In genomic region chr6:89154131-89154530, GRCh38 we compare ENCODE assay signal across 18 cellular contexts. TPM values are rescaled to one million over a fixed set of nuclear protein-coding genes. Genes with fewer than 3 reads are reported as not detected.
"Had no signal": no experiment of that assay in that cellular context is flagged by ENCODE, and none has a peak within 500 bp of the region (broad histone marks: within the 10 kb centered on the region; RNA-seq: fewer than 3 reads in every experiment).

No MANE protein-coding gene starts in this region.

- ATAC-seq: activated naive CD8-positive, alpha-beta T cell treated with anti-CD3 and anti-CD28 coated beads, Interleukin-2, amount 50 U/mL, for 24 hours; activated T-cell treated with anti-CD3 and anti-CD28 coated beads, Interleukin-2, amount 50 U/mL, for 4 hours; left lobe of liver had no signal

- H3K9me3 ChIP-seq: tibial artery had no signal

- FAIRE-seq: kidney had no signal

- H3K4me3 ChIP-seq: tibial artery had no signal

- DNase-seq: activated CD4-positive, alpha-beta T cell treated with anti-CD3 and anti-CD28 coated beads, Interleukin-2, amount 50 U/mL, for 1 hour; activated CD4-positive, CD25-positive, alpha-beta regulatory T cell treated with anti-CD3 and anti-CD28 coated beads, Interleukin-2, amount 50 U/mL, for 72 hours; activated CD8-positive, alpha-beta memory T cell treated with anti-CD3 and anti-CD28 coated beads, Interleukin-2, amount 50 U/mL, for 4 hours; activated naive CD4-positive, alpha-beta T cell treated with anti-CD3 and anti-CD28 coated beads, Interleukin-2, amount 10 ng/mL, durations not matched to agents 7 days and 5 days; activated naive CD8-positive, alpha-beta T cell treated with anti-CD3 and anti-CD28 coated beads, Interleukin-2, amount 50 U/mL, for 24 hours; activated T-cell treated with anti-CD3 and anti-CD28 coated beads, Interleukin-2, amount 50 U/mL, for 4 hours; aorta; foreskin melanocyte; hypothalamus; kidney; stimulated activated CD8-positive, alpha-beta memory T cell treated with anti-CD3 and anti-CD28 coated beads, Interleukin-4, amount 100 ng/mL, for 48 hours; stimulated activated naive CD4-positive, alpha-beta T cell treated with Interleukin-2 at 50 U/mL for 16 hours; substantia nigra; T1000; tibial artery had no signal

- H3K27ac ChIP-seq: tibial artery had no signal

- H3K27me3 ChIP-seq: tibial artery had no signal

RNA-seq across cellular contexts. Expression of gene SRSF12, which starts 36.3 kb away (rescaled TPM):
- total RNA-seq: lung microvascular endothelial cell; T-helper 1 cell treated with Interleukin-12 subunit alpha and Interleukin-12 subunit beta and Interleukin-4 antibody, amounts not matched to agents 30 ng/mL and 1 ng/mL, for 36 hours had no signal
